ENCODE assay signal across 1 cellular context in the genomic region with DNA sequence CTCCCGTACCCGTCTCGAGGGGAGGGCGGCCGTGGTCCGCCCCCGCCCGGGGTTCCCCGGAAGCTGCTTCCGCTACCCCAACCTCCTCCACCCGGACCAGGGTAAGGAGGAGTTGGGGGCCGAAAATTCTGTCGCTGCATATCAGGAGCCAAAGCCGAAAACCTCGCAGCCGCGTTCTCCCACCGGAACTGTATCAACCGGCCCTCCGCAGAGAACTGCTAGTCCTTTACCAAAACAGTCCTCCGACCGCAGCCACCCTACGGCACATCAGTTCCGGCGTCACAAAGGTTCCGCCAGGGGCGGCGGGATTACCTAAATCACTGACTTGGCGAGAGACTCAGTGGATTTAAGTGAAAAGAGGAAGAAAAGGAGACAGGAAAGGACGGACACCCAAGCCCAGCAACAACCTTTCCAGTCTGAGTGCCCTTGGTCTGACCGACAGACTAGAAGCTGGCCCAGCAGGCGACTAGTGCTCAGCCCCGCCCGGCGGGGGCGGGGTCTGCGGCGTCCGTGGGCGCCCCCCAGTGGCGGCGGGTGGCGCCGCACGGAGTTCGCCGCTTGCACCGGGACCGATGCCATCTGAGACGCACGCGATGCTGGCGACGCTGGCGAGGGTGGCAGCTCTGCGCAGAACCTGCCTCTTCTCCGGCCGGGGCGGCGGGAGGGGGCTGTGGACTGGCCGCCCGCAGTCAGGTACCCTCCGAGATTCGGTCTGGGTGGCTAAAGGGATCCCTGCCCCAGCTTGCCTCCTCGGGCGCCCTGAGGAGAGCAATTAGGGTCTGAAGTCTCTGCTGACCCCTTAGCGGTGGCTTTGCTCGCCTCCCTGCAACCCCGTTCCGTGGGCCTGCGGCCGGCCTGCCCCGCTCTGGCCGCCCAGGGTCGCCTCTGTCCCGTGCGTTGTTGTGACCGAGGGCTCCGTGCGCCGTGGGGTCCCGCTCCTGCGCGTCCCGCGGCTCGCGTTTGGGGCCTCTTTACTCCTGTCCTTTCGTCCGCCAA.
TF ChIP-seq lines count a peak whose summit lies in the region.

A gene (minus strand): TSS at position 195 of the 996 bp plus-strand sequence. CDS start 55 bp downstream, at position 140.
A gene (plus strand): TSS at position 578 of the 996 bp plus-strand sequence.

TF ChIP-seq in K562, 482 proteins besides CTCF, POLR2A, EP300 and RAD21 (continued from another document and continues in another):
- no peak for TF ChIP-seq RBM14 (IDR thresholded peaks at IDR 0.05; ENCODE audit: borderline replicate concordance, insufficient read depth, low read depth, low read length)
- TF ChIP-seq CBX8 (IDR thresholded peaks at IDR 0.05; ENCODE audit: borderline replicate concordance, extremely low read depth, low read depth, low read length, poor library complexity, severe bottlenecking), result no peak
- no peak for TF ChIP-seq KLF6 (CRISPR knock-in tag; IDR thresholded peaks at IDR 0.05; ENCODE audit: borderline replicate concordance)
- no peak for TF ChIP-seq NR4A1 (CRISPR knock-in tag; IDR thresholded peaks at IDR 0.05)
- TF ChIP-seq NR4A1 (tag; IDR thresholded peaks at IDR 0.05), result peak; percentile 86
- no peak for TF ChIP-seq ZNF316 (IDR thresholded peaks at IDR 0.05)
- TF ChIP-seq, protein P1, sequence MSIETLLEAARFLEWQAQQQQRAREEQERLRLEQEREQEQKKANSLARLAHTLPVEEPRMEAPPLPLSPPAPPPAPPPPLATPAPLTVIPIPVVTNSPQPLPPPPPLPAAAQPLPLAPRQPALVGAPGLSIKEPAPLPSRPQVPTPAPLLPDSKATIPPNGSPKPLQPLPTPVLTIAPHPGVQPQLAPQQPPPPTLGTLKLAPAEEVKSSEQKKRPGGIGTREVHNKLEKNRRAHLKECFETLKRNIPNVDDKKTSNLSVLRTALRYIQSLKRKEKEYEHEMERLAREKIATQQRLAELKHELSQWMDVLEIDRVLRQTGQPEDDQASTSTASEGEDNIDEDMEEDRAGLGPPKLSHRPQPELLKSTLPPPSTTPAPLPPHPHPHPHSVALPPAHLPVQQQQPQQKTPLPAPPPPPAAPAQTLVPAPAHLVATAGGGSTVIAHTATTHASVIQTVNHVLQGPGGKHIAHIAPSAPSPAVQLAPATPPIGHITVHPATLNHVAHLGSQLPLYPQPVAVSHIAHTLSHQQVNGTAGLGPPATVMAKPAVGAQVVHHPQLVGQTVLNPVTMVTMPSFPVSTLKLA (conservative IDR thresholded peaks at IDR 0.05), result peak; percentile 64 to 78; a peak in 3 of 4 replicates
- 0 out of 2 replicates have a peak, but pooled peaks have one; percentile 20 for TF ChIP-seq MYNN (IDR thresholded peaks at IDR 0.05)
- no peak for TF ChIP-seq MYNN (CRISPR knock-in tag; IDR thresholded peaks at IDR 0.05)
- no peak for TF ChIP-seq BACH1 (tag; IDR thresholded peaks at IDR 0.05)
- TF ChIP-seq MECOM (CRISPR knock-in tag; IDR thresholded peaks at IDR 0.05), result 0 out of 2 replicates have a peak, but pooled peaks have one; percentile 10
- peak; percentile 87 for TF ChIP-seq MTA3 (IDR thresholded peaks at IDR 0.05; ENCODE audit: borderline replicate concordance)
- TF ChIP-seq, protein P2, sequence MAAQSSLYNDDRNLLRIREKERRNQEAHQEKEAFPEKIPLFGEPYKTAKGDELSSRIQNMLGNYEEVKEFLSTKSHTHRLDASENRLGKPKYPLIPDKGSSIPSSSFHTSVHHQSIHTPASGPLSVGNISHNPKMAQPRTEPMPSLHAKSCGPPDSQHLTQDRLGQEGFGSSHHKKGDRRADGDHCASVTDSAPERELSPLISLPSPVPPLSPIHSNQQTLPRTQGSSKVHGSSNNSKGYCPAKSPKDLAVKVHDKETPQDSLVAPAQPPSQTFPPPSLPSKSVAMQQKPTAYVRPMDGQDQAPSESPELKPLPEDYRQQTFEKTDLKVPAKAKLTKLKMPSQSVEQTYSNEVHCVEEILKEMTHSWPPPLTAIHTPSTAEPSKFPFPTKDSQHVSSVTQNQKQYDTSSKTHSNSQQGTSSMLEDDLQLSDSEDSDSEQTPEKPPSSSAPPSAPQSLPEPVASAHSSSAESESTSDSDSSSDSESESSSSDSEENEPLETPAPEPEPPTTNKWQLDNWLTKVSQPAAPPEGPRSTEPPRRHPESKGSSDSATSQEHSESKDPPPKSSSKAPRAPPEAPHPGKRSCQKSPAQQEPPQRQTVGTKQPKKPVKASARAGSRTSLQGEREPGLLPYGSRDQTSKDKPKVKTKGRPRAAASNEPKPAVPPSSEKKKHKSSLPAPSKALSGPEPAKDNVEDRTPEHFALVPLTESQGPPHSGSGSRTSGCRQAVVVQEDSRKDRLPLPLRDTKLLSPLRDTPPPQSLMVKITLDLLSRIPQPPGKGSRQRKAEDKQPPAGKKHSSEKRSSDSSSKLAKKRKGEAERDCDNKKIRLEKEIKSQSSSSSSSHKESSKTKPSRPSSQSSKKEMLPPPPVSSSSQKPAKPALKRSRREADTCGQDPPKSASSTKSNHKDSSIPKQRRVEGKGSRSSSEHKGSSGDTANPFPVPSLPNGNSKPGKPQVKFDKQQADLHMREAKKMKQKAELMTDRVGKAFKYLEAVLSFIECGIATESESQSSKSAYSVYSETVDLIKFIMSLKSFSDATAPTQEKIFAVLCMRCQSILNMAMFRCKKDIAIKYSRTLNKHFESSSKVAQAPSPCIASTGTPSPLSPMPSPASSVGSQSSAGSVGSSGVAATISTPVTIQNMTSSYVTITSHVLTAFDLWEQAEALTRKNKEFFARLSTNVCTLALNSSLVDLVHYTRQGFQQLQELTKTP (IDR thresholded peaks at IDR 0.05; ENCODE audit: low read depth in 1 of 2, partially characterized antibody in 2 of 2), result peak; percentile 54 to 65
- peak; percentile 96 for TF ChIP-seq C11orf30 (IDR thresholded peaks at IDR 0.05; ENCODE audit: low read depth)
- TF ChIP-seq RUNX1 (IDR thresholded peaks at IDR 0.05; ENCODE audit: low read depth), result no peak
- no peak for TF ChIP-seq ZNF668 (CRISPR knock-in tag; IDR thresholded peaks at IDR 0.05)
- no peak for TF ChIP-seq TEAD2 (tag; IDR thresholded peaks at IDR 0.05)
- TF ChIP-seq ARID2 (IDR thresholded peaks at IDR 0.05), result no peak
- peak; percentile 45; the same call in 1 of the 2 replicates for TF ChIP-seq ARID1B (IDR thresholded peaks at IDR 0.05)
- TF ChIP-seq CREM (IDR thresholded peaks at IDR 0.05; ENCODE audit: low read depth), result peak; percentile 63; the same call in 1 of the 2 replicates
- no peak; the same call in 1 of the 2 replicates for TF ChIP-seq ZNF282 (CRISPR knock-in tag; IDR thresholded peaks at IDR 0.05)
- TF ChIP-seq ZNF780A (CRISPR knock-in tag; IDR thresholded peaks at IDR 0.05), result 0 out of 2 replicates have a peak, but pooled peaks have one; percentile 28
- no peak for TF ChIP-seq NELFE (IDR thresholded peaks at IDR 0.05; ENCODE audit: insufficient read depth, insufficient read length)
- TF ChIP-seq, protein P3, sequence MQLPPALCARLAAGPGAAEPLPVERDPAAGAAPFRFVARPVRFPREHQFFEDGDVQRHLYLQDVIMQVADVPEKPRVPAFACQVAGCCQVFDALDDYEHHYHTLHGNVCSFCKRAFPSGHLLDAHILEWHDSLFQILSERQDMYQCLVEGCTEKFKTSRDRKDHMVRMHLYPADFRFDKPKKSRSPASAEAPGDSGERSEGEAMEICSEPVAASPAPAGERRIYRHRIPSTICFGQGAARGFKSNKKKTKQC (CRISPR knock-in tag; IDR thresholded peaks at IDR 0.05), result peak; percentile 24; the same call in 1 of the 2 replicates
- 0 out of 2 replicates have a peak, but pooled peaks have one; percentile 12 for TF ChIP-seq NCOR1 (IDR thresholded peaks at IDR 0.05)
- TF ChIP-seq, protein P4, sequence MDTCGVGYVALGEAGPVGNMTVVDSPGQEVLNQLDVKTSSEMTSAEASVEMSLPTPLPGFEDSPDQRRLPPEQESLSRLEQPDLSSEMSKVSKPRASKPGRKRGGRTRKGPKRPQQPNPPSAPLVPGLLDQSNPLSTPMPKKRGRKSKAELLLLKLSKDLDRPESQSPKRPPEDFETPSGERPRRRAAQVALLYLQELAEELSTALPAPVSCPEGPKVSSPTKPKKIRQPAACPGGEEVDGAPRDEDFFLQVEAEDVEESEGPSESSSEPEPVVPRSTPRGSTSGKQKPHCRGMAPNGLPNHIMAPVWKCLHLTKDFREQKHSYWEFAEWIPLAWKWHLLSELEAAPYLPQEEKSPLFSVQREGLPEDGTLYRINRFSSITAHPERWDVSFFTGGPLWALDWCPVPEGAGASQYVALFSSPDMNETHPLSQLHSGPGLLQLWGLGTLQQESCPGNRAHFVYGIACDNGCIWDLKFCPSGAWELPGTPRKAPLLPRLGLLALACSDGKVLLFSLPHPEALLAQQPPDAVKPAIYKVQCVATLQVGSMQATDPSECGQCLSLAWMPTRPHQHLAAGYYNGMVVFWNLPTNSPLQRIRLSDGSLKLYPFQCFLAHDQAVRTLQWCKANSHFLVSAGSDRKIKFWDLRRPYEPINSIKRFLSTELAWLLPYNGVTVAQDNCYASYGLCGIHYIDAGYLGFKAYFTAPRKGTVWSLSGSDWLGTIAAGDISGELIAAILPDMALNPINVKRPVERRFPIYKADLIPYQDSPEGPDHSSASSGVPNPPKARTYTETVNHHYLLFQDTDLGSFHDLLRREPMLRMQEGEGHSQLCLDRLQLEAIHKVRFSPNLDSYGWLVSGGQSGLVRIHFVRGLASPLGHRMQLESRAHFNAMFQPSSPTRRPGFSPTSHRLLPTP (IDR thresholded peaks at IDR 0.05; ENCODE audit: borderline replicate concordance, extremely low read depth, insufficient read length), result no peak
- TF ChIP-seq, protein P5, sequence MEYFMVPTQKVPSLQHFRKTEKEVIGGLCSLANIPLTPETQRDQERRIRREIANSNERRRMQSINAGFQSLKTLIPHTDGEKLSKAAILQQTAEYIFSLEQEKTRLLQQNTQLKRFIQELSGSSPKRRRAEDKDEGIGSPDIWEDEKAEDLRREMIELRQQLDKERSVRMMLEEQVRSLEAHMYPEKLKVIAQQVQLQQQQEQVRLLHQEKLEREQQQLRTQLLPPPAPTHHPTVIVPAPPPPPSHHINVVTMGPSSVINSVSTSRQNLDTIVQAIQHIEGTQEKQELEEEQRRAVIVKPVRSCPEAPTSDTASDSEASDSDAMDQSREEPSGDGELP (CRISPR knock-in tag; IDR thresholded peaks at IDR 0.05; ENCODE audit: borderline replicate concordance), result peak; percentile 79
- TF ChIP-seq, protein P6, sequence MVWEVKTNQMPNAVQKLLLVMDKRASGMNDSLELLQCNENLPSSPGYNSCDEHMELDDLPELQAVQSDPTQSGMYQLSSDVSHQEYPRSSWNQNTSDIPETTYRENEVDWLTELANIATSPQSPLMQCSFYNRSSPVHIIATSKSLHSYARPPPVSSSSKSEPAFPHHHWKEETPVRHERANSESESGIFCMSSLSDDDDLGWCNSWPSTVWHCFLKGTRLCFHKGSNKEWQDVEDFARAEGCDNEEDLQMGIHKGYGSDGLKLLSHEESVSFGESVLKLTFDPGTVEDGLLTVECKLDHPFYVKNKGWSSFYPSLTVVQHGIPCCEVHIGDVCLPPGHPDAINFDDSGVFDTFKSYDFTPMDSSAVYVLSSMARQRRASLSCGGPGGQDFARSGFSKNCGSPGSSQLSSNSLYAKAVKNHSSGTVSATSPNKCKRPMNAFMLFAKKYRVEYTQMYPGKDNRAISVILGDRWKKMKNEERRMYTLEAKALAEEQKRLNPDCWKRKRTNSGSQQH (CRISPR knock-in tag; IDR thresholded peaks at IDR 0.05), result no peak
- TF ChIP-seq HNRNPUL1 (IDR thresholded peaks at IDR 0.05; ENCODE audit: low read length), result no peak
- TF ChIP-seq ZNF764 (CRISPR knock-in tag; IDR thresholded peaks at IDR 0.05; ENCODE audit: low read depth), result no peak
- TF ChIP-seq, protein P7, sequence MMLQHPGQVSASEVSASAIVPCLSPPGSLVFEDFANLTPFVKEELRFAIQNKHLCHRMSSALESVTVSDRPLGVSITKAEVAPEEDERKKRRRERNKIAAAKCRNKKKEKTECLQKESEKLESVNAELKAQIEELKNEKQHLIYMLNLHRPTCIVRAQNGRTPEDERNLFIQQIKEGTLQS (IDR thresholded peaks at IDR 0.05), result no peak; the same call in 1 of the 2 replicates
- TF ChIP-seq, protein P7 (CRISPR knock-in tag; conservative IDR thresholded peaks at IDR 0.05), result no peak
- TF ChIP-seq JUNB (CRISPR knock-in tag; conservative IDR thresholded peaks at IDR 0.05), result no peak
- peak; percentile 71 for TF ChIP-seq FOXM1 (IDR thresholded peaks at IDR 0.05; ENCODE audit: low read depth)
- TF ChIP-seq FOXM1 (CRISPR knock-in tag; IDR thresholded peaks at IDR 0.05; ENCODE audit: low read depth), result no peak
- TF ChIP-seq, protein P8, sequence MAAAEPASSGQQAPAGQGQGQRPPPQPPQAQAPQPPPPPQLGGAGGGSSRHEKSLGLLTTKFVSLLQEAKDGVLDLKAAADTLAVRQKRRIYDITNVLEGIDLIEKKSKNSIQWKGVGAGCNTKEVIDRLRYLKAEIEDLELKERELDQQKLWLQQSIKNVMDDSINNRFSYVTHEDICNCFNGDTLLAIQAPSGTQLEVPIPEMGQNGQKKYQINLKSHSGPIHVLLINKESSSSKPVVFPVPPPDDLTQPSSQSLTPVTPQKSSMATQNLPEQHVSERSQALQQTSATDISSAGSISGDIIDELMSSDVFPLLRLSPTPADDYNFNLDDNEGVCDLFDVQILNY (CRISPR knock-in tag; IDR thresholded peaks at IDR 0.05), result peak; percentile 79; the same call in 1 of the 2 replicates
- TF ChIP-seq, protein P9, sequence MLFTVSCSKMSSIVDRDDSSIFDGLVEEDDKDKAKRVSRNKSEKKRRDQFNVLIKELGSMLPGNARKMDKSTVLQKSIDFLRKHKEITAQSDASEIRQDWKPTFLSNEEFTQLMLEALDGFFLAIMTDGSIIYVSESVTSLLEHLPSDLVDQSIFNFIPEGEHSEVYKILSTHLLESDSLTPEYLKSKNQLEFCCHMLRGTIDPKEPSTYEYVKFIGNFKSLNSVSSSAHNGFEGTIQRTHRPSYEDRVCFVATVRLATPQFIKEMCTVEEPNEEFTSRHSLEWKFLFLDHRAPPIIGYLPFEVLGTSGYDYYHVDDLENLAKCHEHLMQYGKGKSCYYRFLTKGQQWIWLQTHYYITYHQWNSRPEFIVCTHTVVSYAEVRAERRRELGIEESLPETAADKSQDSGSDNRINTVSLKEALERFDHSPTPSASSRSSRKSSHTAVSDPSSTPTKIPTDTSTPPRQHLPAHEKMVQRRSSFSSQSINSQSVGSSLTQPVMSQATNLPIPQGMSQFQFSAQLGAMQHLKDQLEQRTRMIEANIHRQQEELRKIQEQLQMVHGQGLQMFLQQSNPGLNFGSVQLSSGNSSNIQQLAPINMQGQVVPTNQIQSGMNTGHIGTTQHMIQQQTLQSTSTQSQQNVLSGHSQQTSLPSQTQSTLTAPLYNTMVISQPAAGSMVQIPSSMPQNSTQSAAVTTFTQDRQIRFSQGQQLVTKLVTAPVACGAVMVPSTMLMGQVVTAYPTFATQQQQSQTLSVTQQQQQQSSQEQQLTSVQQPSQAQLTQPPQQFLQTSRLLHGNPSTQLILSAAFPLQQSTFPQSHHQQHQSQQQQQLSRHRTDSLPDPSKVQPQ (CRISPR knock-in tag; IDR thresholded peaks at IDR 0.05; ENCODE audit: borderline replicate concordance), result no peak
- TF ChIP-seq, protein P10, sequence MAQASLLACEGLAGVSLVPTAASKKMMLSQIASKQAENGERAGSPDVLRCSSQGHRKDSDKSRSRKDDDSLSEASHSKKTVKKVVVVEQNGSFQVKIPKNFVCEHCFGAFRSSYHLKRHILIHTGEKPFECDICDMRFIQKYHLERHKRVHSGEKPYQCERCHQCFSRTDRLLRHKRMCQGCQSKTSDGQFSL (CRISPR knock-in tag; IDR thresholded peaks at IDR 0.05), result peak; percentile 23; the same call in 1 of the 2 replicates
- TF ChIP-seq, protein P10 (tag; IDR thresholded peaks at IDR 0.05), result no peak
- no peak for TF ChIP-seq ZKSCAN8 (CRISPR knock-in tag; IDR thresholded peaks at IDR 0.05)
- TF ChIP-seq MCM5 (IDR thresholded peaks at IDR 0.05; ENCODE audit: low read depth), result no peak
- no peak for TF ChIP-seq SMARCA5 (IDR thresholded peaks at IDR 0.05)
